In the genomic region with DNA sequence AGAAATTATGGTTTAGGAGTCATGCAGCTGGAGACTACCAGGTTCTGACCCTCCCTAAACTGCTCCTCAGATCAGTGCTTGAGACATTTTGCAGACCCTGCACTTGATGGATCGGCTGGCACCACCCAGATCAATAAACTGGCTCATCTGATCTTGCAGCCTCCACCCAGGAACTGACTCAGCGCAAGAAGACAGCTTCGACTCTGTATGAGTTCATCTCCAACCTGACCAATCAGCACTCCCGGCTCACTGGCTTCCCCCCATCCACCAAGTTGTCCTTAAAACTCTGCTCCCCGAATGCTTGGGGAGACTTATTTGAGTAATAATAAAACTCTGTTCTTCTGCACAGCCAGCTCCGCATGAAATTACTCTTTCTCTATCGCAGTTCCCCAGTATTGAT, we compare ENCODE assay signal across 21 cellular contexts. TPM values are rescaled to one million over a fixed set of nuclear protein-coding genes. Genes with fewer than 3 reads are reported as not detected.
"Had no signal": no experiment of that assay in that cellular context is flagged by ENCODE, and none has a peak within 500 bp of the region (broad histone marks: within the 10 kb centered on the region; RNA-seq: fewer than 3 reads in every experiment).

No MANE protein-coding gene starts in this region.

- H3K9me3 ChIP-seq: left ventricle myocardium inferior, mucosa of descending colon, transverse colon had no signal

- H3K4me3 Mint-ChIP-seq: activated B cell treated with CpG ODN at 0.5 μM for 24 hours; activated CD4-positive, alpha-beta T cell treated with anti-CD3 and anti-CD28 coated beads, Interleukin-2, amount 10 ng/mL, durations not matched to agents 24 days and 14 days; activated T-helper 1 cell treated with anti-CD3 and anti-CD28 coated beads, Interleukin-12 subunit alpha, Interleukin-12 subunit beta, Interleukin-2, Interleukin-4 antibody, amounts not matched to agents 30 ng/mL and 10 ng/mL and 1 ng/mL, durations not matched to agents 14 hours and 24 hours and 36 hours; effector memory CD8-positive, alpha-beta T cell; memory B cell; naive thymus-derived CD4-positive, alpha-beta T cell had no signal

- H3K27ac Mint-ChIP-seq: activated B cell treated with CpG ODN at 0.5 μM for 24 hours; activated CD4-positive, alpha-beta T cell treated with anti-CD3 and anti-CD28 coated beads, Interleukin-2, amount 10 ng/mL, durations not matched to agents 24 days and 14 days; activated T-helper 1 cell treated with anti-CD3 and anti-CD28 coated beads, Interleukin-12 subunit alpha, Interleukin-12 subunit beta, Interleukin-2, Interleukin-4 antibody, amounts not matched to agents 30 ng/mL and 10 ng/mL and 1 ng/mL, durations not matched to agents 14 hours and 24 hours and 36 hours; effector memory CD8-positive, alpha-beta T cell; memory B cell had no signal

- H3K36me3 Mint-ChIP-seq: memory B cell; naive thymus-derived CD4-positive, alpha-beta T cell had no signal

- H3K36me3 ChIP-seq: left ventricle myocardium inferior, transverse colon had no signal

- ATAC-seq: effector memory CD8-positive, alpha-beta T cell; mucosa of descending colon; naive thymus-derived CD4-positive, alpha-beta T cell; stimulated activated naive CD8-positive, alpha-beta T cell treated with anti-CD3 and anti-CD28 coated beads, Interleukin-15, Interleukin-2, amounts not matched to agents 100 U/mL and 50 U/mL, for 24 hours had no signal

- H3K79me2 ChIP-seq: hepatocyte had no signal

- H3K4me1 ChIP-seq: left ventricle myocardium inferior, transverse colon had no signal

- DNase-seq: activated B cell treated with CpG ODN at 0.5 μM for 24 hours; activated CD4-positive, alpha-beta T cell treated with anti-CD3 and anti-CD28 coated beads, Interleukin-2, amount 10 ng/mL, durations not matched to agents 24 days and 14 days; activated CD8-positive, alpha-beta memory T cell treated with anti-CD3 and anti-CD28 coated beads for 24 hours; activated naive CD4-positive, alpha-beta T cell; anterior cingulate cortex; dermis blood vessel endothelial cell; effector memory CD8-positive, alpha-beta T cell; left ventricle myocardium inferior; mucosa of descending colon; naive thymus-derived CD4-positive, alpha-beta T cell; retina; stimulated activated CD4-positive, alpha-beta T cell treated with anti-CD3 and anti-CD28 coated beads, Interleukin-4, amount 100 ng/mL, for 4 hours; stimulated activated CD8-positive, alpha-beta memory T cell treated with anti-CD3 and anti-CD28 coated beads, Interleukin-4, amount 100 ng/mL, for 48 hours; stimulated activated naive CD8-positive, alpha-beta T cell treated with anti-CD3 and anti-CD28 coated beads, Interleukin-15, Interleukin-2, amounts not matched to agents 100 U/mL and 50 U/mL, for 24 hours; T-helper 2 cell; transverse colon had no signal

- H3K27me3 ChIP-seq: hepatocyte, transverse colon had no signal

- H2AFZ ChIP-seq: hepatocyte had no signal

- H3K4me2 ChIP-seq: hepatocyte had no signal

- H3K4me3 ChIP-seq: hepatocyte, left ventricle myocardium inferior, mucosa of descending colon, skin epidermis, transverse colon had no signal

- H3K4me1 Mint-ChIP-seq: activated B cell treated with CpG ODN at 0.5 μM for 24 hours; activated CD4-positive, alpha-beta T cell treated with anti-CD3 and anti-CD28 coated beads, Interleukin-2, amount 10 ng/mL, durations not matched to agents 24 days and 14 days; memory B cell had no signal

- H3K27ac ChIP-seq: hepatocyte, left ventricle myocardium inferior, skin epidermis, transverse colon had no signal

- H3K9me3 Mint-ChIP-seq: activated B cell treated with CpG ODN at 0.5 μM for 24 hours; activated CD4-positive, alpha-beta T cell treated with anti-CD3 and anti-CD28 coated beads, Interleukin-2, amount 10 ng/mL, durations not matched to agents 24 days and 14 days; activated T-helper 1 cell treated with anti-CD3 and anti-CD28 coated beads, Interleukin-12 subunit alpha, Interleukin-12 subunit beta, Interleukin-2, Interleukin-4 antibody, amounts not matched to agents 30 ng/mL and 10 ng/mL and 1 ng/mL, durations not matched to agents 14 hours and 24 hours and 36 hours; effector memory CD8-positive, alpha-beta T cell; memory B cell had no signal

RNA-seq across cellular contexts. Expression of a gene that starts 40.1 kb away (rescaled TPM):
- total RNA-seq: activated CD4-positive, alpha-beta T cell treated with anti-CD3 and anti-CD28 coated beads, Interleukin-2, amount 10 ng/mL, durations not matched to agents 24 days and 14 days; activated T-helper 1 cell treated with anti-CD3 and anti-CD28 coated beads, Interleukin-12 subunit alpha, Interleukin-12 subunit beta, Interleukin-2, Interleukin-4 antibody, amounts not matched to agents 30 ng/mL and 10 ng/mL and 1 ng/mL, durations not matched to agents 14 hours and 24 hours and 36 hours; dermis blood vessel endothelial cell; glomerular endothelial cell had no signal
- polyA plus RNA-seq: naive thymus-derived CD4-positive, alpha-beta T cell had no signal
